ENCODE assay signal across 15 cellular contexts in the genomic region with DNA sequence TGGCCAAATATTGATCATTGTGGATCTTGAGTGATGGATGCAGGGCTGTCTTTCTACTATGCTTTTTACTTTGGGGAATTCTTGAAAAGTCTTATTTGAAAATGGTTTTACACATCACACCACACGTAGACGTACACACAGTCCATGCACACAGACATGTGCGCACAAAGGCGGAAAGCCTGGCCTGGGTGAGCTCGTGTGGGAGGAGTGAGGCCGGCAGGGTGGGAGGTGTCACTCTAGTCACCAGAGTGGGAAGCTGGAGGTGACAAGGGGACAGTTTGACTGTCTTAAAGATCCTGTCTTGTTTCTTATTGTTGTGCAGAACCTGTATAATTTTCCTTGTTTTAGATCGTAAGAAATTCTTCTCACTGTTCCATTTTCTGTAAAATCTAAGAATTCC.
DNase-seq lines count a peak whose midpoint lies in the region; ATAC-seq and TF ChIP-seq lines count a peak whose summit lies in the region.
"Had no signal": no experiment of that assay in that cellular context is flagged by ENCODE, and none has a peak within 500 bp of the region (broad histone marks: within the 10 kb centered on the region; RNA-seq: fewer than 3 reads in every experiment).

No MANE protein-coding gene starts in this region.

- DNase-seq in activated naive CD8-positive, alpha-beta T cell treated with anti-CD3 and anti-CD28 coated beads for 36 hours, result no peak
- DNase-seq in effector memory CD8-positive, alpha-beta T cell, result no peak
- DNase-seq in stimulated activated naive CD8-positive, alpha-beta T cell treated with anti-CD3 and anti-CD28 coated beads, Interleukin-15, Interleukin-2, amounts not matched to agents 100 U/mL and 50 U/mL, for 24 hours, result no peak
- DNase-seq in stimulated activated CD4-positive, alpha-beta T cell treated with anti-CD3 and anti-CD28 coated beads, Interleukin-12 subunit alpha, Interleukin-12 subunit beta, amount 100 ng/mL, for 4 hours, result no peak
- no peak for DNase-seq in OCI-M2 (lab: John Stamatoyannopoulos, UW; ENCODE audit: unreplicated experiment)
- DNase-seq: NCI-H1092, NCI-H1694, NCI-H2107, NCI-H2227 treated with DMSO at 0.1 percent for 48 hours, NCI-H524 had no signal

- H3K27me3 Mint-ChIP-seq in activated naive CD8-positive, alpha-beta T cell, result no peaks in the 10 kb centered on the region
- no peaks in the 10 kb centered on the region for H3K27me3 Mint-ChIP-seq in activated naive CD8-positive, alpha-beta T cell treated with anti-CD3 and anti-CD28 coated beads for 36 hours
- no peaks in the 10 kb centered on the region for H3K27me3 Mint-ChIP-seq in effector memory CD8-positive, alpha-beta T cell
- peaks cover 14% of the 10 kb centered on the region for H3K27me3 Mint-ChIP-seq in nephron (ENCODE audit: low read depth)

- H3K27ac Mint-ChIP-seq in activated naive CD8-positive, alpha-beta T cell, result no peak overlapping the region
- H3K27ac Mint-ChIP-seq in activated naive CD8-positive, alpha-beta T cell treated with anti-CD3 and anti-CD28 coated beads for 36 hours, result no peak overlapping the region
- peak overlapping the region in 1 of 2 donors; percentile 74 for H3K27ac Mint-ChIP-seq in effector memory CD8-positive, alpha-beta T cell
- H3K27ac Mint-ChIP-seq in nephron, result no peak overlapping the region

- no peaks in the 10 kb centered on the region for H3K9me3 Mint-ChIP-seq in activated naive CD8-positive, alpha-beta T cell (ENCODE audit: low read depth)
- H3K9me3 Mint-ChIP-seq in activated naive CD8-positive, alpha-beta T cell treated with anti-CD3 and anti-CD28 coated beads for 36 hours, result peaks cover 2% of the 10 kb centered on the region
- H3K9me3 Mint-ChIP-seq in effector memory CD8-positive, alpha-beta T cell, result no peaks in the 10 kb centered on the region
- peaks cover 13% of the 10 kb centered on the region for H3K9me3 Mint-ChIP-seq in nephron

- no peak for TF ChIP-seq CTCF in nephron (IDR thresholded peaks at IDR 0.05; ENCODE audit: unreplicated experiment in 3 of 3)

- H3K4me3 Mint-ChIP-seq in activated naive CD8-positive, alpha-beta T cell, result peak overlapping the region; percentile 20
- H3K4me3 Mint-ChIP-seq in activated naive CD8-positive, alpha-beta T cell treated with anti-CD3 and anti-CD28 coated beads for 36 hours, result no peak overlapping the region
- peak overlapping the region; percentile 80 to 83 for H3K4me3 Mint-ChIP-seq in effector memory CD8-positive, alpha-beta T cell
- H3K4me3 Mint-ChIP-seq in nephron, result peak overlapping the region; percentile 30 to 71 (median 65)

- H3K36me3 Mint-ChIP-seq in activated naive CD8-positive, alpha-beta T cell, result peaks cover 8% of the 10 kb centered on the region
- peaks cover 27% of the 10 kb centered on the region for H3K36me3 Mint-ChIP-seq in activated naive CD8-positive, alpha-beta T cell treated with anti-CD3 and anti-CD28 coated beads for 36 hours
- no peaks in the 10 kb centered on the region for H3K36me3 Mint-ChIP-seq in effector memory CD8-positive, alpha-beta T cell (ENCODE audit: insufficient read depth)
- peaks cover 19% of the 10 kb centered on the region for H3K36me3 Mint-ChIP-seq in nephron (ENCODE audit: low read depth)

- no peak for ATAC-seq in effector memory CD8-positive, alpha-beta T cell (replicated peaks)
- no peak for ATAC-seq in stimulated activated naive CD8-positive, alpha-beta T cell treated with anti-CD3 and anti-CD28 coated beads, Interleukin-15, Interleukin-2, amounts not matched to agents 100 U/mL and 50 U/mL, for 24 hours
- ATAC-seq in GM18868 (IDR thresholded peaks at IDR 0.05; ENCODE audit: unreplicated experiment), result no peak
- ATAC-seq: HepG2, Panc1 had no signal

- H3K4me1 Mint-ChIP-seq in activated naive CD8-positive, alpha-beta T cell (ENCODE audit: low read depth), result peaks cover 31% of the 10 kb centered on the region
- peaks cover 29% of the 10 kb centered on the region for H3K4me1 Mint-ChIP-seq in activated naive CD8-positive, alpha-beta T cell treated with anti-CD3 and anti-CD28 coated beads for 36 hours
- peaks cover 51 to 57% of the 10 kb centered on the region in 2 donors for H3K4me1 Mint-ChIP-seq in effector memory CD8-positive, alpha-beta T cell (ENCODE audit: low read depth in 2 of 2)
- H3K4me1 Mint-ChIP-seq in nephron, result peaks cover 26% of the 10 kb centered on the region
